Comparison of ENCODE assay signal across 1 cellular context in genomic region chr1:92274939-92275338, GRCh38.
TF ChIP-seq lines count a peak whose summit lies in the region.

No MANE protein-coding gene starts in this region.

TF ChIP-seq in K562, 482 proteins besides CTCF, POLR2A, EP300 and RAD21:
- no peak for TF ChIP-seq FOXK2 (conservative IDR thresholded peaks at IDR 0.05 in 1 of 2, IDR thresholded peaks at IDR 0.05 in 1 of 2; ENCODE audit: low read depth in 2 of 2)
- no peak for TF ChIP-seq MLLT1 (IDR thresholded peaks at IDR 0.05)
- no peak for TF ChIP-seq THRAP3 (IDR thresholded peaks at IDR 0.05; ENCODE audit: borderline replicate concordance)
